Comparison of ENCODE assay signal across 25 cellular contexts in the genomic region with DNA sequence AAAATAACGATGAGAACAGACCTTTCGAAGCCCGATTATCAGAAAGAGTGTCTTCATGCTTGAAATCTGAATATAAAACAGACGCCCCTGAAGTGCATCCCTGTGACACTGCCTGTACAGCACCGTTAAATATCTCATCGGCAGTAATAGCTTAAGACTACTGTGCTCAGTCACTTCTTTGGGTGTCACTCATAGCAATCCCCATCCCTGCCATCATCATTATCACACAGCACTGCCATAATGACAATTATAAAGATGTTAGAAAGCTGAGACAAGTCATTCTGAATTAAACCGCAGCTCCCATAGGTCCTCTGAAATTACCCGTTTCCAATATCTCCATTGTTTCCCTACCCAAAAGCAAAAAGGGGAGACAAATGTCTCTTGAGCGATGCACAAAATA.
"Had no signal": no experiment of that assay in that cellular context is flagged by ENCODE, and none has a peak within 500 bp of the region (broad histone marks: within the 10 kb centered on the region; RNA-seq: fewer than 3 reads in every experiment).

No MANE protein-coding gene starts in this region.

- H3K4me3 Mint-ChIP-seq: dendritic cell treated with granulocyte-macrophage colony-stimulating factor and Interleukin-4, amounts not matched to agents 40 ng/mL and 50 ng/mL, for 4 days; effector memory CD8-positive, alpha-beta T cell; endodermal cell; mesothelial cell of epicardium had no signal

- H3K27ac Mint-ChIP-seq: dendritic cell treated with granulocyte-macrophage colony-stimulating factor and Interleukin-4, amounts not matched to agents 40 ng/mL and 50 ng/mL, for 4 days; effector memory CD8-positive, alpha-beta T cell; endodermal cell; mesothelial cell of epicardium had no signal

- H3K27ac ChIP-seq: colonic mucosa, epithelial cell of prostate, esophagus squamous epithelium, gastrocnemius medialis, heart right ventricle, left lung, lower lobe of right lung had no signal

- H3K36me3 Mint-ChIP-seq: mesothelial cell of epicardium, naive B cell had no signal

- H3K4me1 Mint-ChIP-seq: naive B cell had no signal

- H3K36me3 ChIP-seq: colonic mucosa, esophagus squamous epithelium, gastrocnemius medialis, heart right ventricle, left lung, lower lobe of right lung had no signal

- H3K4me1 ChIP-seq: colonic mucosa, esophagus squamous epithelium, gastrocnemius medialis, heart right ventricle, left lung, lower lobe of right lung had no signal

- ATAC-seq: effector memory CD8-positive, alpha-beta T cell; esophagus mucosa; gastrocnemius medialis; heart right ventricle; left cardiac atrium; left lung; left ventricle myocardium superior; lower lobe of right lung; mucosa of descending colon had no signal

- DNase-seq: colonic mucosa; cortex of kidney; effector CD8-positive, alpha-beta T cell; effector memory CD8-positive, alpha-beta T cell; endodermal cell; erythroblast; esophagus squamous epithelium; foreskin fibroblast; foreskin melanocyte; gastrocnemius medialis; glutamatergic neuron; head of caudate nucleus; heart right ventricle; hippocampal formation; left cardiac atrium; left lung; left ventricle myocardium superior; lower lobe of right lung; mesenchymal stem cell; mucosa of descending colon; naive B cell had no signal

- H3K27me3 ChIP-seq: colonic mucosa, esophagus squamous epithelium, gastrocnemius medialis, heart right ventricle, left lung had no signal

- H3K27me3 Mint-ChIP-seq: dendritic cell treated with granulocyte-macrophage colony-stimulating factor and Interleukin-4, amounts not matched to agents 40 ng/mL and 50 ng/mL, for 4 days; effector memory CD8-positive, alpha-beta T cell; naive B cell had no signal

- H3K9me3 ChIP-seq: colonic mucosa, esophagus squamous epithelium, gastrocnemius medialis, heart right ventricle, left lung, lower lobe of right lung, mucosa of descending colon had no signal

- H3K4me3 ChIP-seq: colonic mucosa, esophagus squamous epithelium, gastrocnemius medialis, heart right ventricle, left lung, lower lobe of right lung, mucosa of descending colon had no signal
